Comparison of ENCODE assay signal across 1 cellular context in the genomic region with DNA sequence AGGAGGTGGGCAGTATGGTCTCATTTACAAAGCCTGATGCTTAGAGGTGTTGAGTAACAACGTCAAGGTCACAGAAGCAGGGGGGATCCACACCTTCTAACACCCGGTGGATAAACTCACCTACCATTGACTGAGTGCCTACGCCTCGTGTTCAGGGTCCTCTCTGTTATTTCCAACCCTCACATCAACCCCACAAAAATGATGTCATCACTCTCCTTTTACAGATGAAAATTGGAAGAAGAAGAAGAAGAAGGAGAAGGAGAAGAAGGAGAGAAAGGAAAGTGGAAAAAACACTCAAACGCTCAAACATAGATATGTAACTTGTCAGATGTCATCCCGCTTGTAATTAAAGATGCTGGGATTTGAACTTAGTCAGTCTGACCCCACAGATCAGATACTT.
TF ChIP-seq lines count a peak whose summit lies in the region.

No MANE protein-coding gene starts in this region.

TF ChIP-seq in GM23338, 12 proteins besides CTCF, POLR2A, EP300 and RAD21 (continued from another document):
- TF ChIP-seq ZNF462 (CRISPR knock-in tag; IDR thresholded peaks at IDR 0.05) (no peak), ZNF331 (CRISPR knock-in tag; IDR thresholded peaks at IDR 0.05; ENCODE audit: low read depth) (no peak)
- TF ChIP-seq, protein P1, sequence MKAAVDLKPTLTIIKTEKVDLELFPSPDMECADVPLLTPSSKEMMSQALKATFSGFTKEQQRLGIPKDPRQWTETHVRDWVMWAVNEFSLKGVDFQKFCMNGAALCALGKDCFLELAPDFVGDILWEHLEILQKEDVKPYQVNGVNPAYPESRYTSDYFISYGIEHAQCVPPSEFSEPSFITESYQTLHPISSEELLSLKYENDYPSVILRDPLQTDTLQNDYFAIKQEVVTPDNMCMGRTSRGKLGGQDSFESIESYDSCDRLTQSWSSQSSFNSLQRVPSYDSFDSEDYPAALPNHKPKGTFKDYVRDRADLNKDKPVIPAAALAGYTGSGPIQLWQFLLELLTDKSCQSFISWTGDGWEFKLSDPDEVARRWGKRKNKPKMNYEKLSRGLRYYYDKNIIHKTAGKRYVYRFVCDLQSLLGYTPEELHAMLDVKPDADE (IDR thresholded peaks at IDR 0.05) = no peak
